In the genomic region with DNA sequence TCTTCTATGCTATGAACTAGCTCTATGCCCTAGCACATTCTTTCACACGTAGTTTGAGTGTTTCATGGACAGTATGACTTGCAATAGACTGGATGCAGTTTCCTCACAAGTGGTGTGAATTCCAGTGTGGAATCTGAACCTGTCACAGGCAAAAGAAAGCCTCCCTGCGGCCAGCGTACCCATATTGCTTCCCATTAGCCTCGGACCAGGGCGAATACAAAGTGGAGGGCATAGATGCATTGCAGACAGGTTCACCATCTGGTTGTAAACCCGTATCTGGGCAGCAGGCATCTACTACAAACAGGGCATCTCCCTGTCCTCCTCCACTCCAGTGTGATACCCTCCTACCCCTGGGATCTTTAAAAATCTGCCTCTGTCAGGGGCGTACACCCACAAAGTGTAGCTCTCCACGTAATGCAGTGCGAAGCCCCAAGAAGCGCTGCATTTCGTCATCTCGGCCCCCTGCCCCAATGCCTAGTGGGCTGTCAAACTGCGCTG, we compare ENCODE assay signal across 1 cellular context.
A peak's percentile ranks its signal among the peaks of the same experiment; 100 is the strongest.
TF ChIP-seq lines count a peak whose summit lies in the region.

No MANE protein-coding gene starts in this region.

TF ChIP-seq in H1, 55 proteins besides CTCF, POLR2A, EP300 and RAD21:
- no peak for TF ChIP-seq TAF1 (IDR thresholded peaks at IDR 0.05; ENCODE audit: low read depth, low read length)
- TF ChIP-seq KDM4A (IDR thresholded peaks at IDR 0.05; ENCODE audit: low read depth, low read length, severe bottlenecking): peak; percentile 68
- TF ChIP-seq SAP30 (IDR thresholded peaks at IDR 0.05; ENCODE audit: insufficient read depth, insufficient replicate concordance, low read length): peak; percentile 54
- peak; percentile 47 for TF ChIP-seq ASH2L (IDR thresholded peaks at IDR 0.05; ENCODE audit: low read length)
- TF ChIP-seq POU5F1 (IDR thresholded peaks at IDR 0.05; ENCODE audit: low read depth, low read length): no peak
- peak; percentile 83 to 87; a peak in 3 of 4 replicates for TF ChIP-seq SIN3A (conservative IDR thresholded peaks at IDR 0.05 in 1 of 2, IDR thresholded peaks at IDR 0.05 in 1 of 2; ENCODE audit: low read depth in 1 of 2, low read length in 2 of 2)
TF ChIP-seq in H1: peak in this region for 4.
